Comparison of ENCODE assay signal across 25 cellular contexts in genomic region chr7:79334841-79335240, GRCh38.
"Had no signal": no experiment of that assay in that cellular context is flagged by ENCODE, and none has a peak within 500 bp of the region (broad histone marks: within the 10 kb centered on the region; RNA-seq: fewer than 3 reads in every experiment).

No MANE protein-coding gene starts in this region.

- DNase-seq: activated CD4-positive, alpha-beta T cell treated with anti-CD3 and anti-CD28 coated beads for 4 hours; activated CD8-positive, alpha-beta memory T cell treated with anti-CD3 and anti-CD28 coated beads, Interleukin-2, amount 50 U/mL, for 4 hours; activated CD8-positive, alpha-beta T cell treated with anti-CD3 and anti-CD28 coated beads for 36 hours; activated gamma-delta T cell treated with Interleukin-2 at 50 U/mL for 16 hours; activated naive CD4-positive, alpha-beta T cell treated with anti-CD3 and anti-CD28 coated beads, Interleukin-2, amount 10 ng/mL, durations not matched to agents 7 days and 5 days; activated naive CD8-positive, alpha-beta T cell treated with anti-CD3 and anti-CD28 coated beads for 36 hours; activated T-cell treated with anti-CD3 and anti-CD28 coated beads, Interleukin-2, amount 50 U/mL, for 72 hours; anterior cingulate cortex; cerebellar nuclear complex; KG1; NCI-H1092; NCI-H1417 treated with DMSO at 0.1 percent for 48 hours; NCI-H1694; NCI-H2029; NCI-H2107; NCI-H345; NCI-H510A; NCI-H526 treated with DMSO at 0.1 percent for 48 hours; NK-92 treated with Interleukin-12 subunit alpha and Interleukin-12 subunit beta, amount 100 ng/mL, for 24 hours; OCI-M1; SHP77 treated with DMSO at 0.1 percent for 48 hours; T-cell; T-helper 2 cell; T1000; WERI-Rb-1 had no signal

- H3K27ac ChIP-seq: WERI-Rb-1 had no signal

- ATAC-seq: activated CD8-positive, alpha-beta T cell treated with anti-CD3 and anti-CD28 coated beads for 36 hours; activated T-cell treated with anti-CD3 and anti-CD28 coated beads, Interleukin-2, amount 50 U/mL, for 72 hours; T-cell had no signal

- H3K36me3 ChIP-seq: WERI-Rb-1 had no signal
